ENCODE assay signal across 11 cellular contexts in the genomic region with DNA sequence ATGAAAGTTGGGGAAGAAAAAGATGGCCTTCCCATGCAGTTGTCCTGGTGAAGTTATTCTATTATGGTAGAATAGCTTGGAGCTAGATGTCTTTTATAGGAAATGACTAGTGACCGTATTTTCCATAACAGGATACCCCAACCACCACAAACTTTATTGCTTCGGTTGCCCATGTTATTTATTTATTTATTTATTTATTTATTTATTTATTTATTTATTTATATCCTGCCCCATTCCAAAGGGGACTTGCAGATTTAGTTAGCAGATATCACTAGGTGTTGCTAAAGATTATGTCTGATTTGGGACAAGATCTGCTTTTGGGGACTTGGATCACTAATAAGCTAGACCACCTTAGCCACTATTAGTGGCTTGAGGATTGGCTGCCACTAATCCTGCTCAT.
"Had no signal": no experiment of that assay in that cellular context is flagged by ENCODE, and none has a peak within 500 bp of the region (broad histone marks: within the 10 kb centered on the region; RNA-seq: fewer than 3 reads in every experiment).

No MANE protein-coding gene starts in this region.

- FAIRE-seq: H1, H54 had no signal

- H3K36me3 ChIP-seq: HAP-1 had no signal

- H3K4me2 ChIP-seq: GM23338 had no signal

- ATAC-seq: GM23338, HCT116 had no signal

- H3K4me3 ChIP-seq: GM23248, GM23338, HAP-1 had no signal

- H3K4me1 ChIP-seq: HAP-1 had no signal

- H3K9me3 ChIP-seq: HAP-1 had no signal

- DNase-seq: GM23248, GOT3, H7, H9, HCEC 1CT, HFFc6 had no signal

- H3K27ac ChIP-seq: GM23248 had no signal
